In genomic region chr1:43564617-43565348, GRCh38 we compare ENCODE assay signal across 9 cellular contexts. TPM values are rescaled to one million over a fixed set of nuclear protein-coding genes. Genes with fewer than 3 reads are reported as not detected.
DNase-seq lines count a peak whose midpoint lies in the region; ATAC-seq and TF ChIP-seq lines count a peak whose summit lies in the region.
"Had no signal": no experiment of that assay in that cellular context is flagged by ENCODE, and none has a peak within 500 bp of the region (broad histone marks: within the 10 kb centered on the region; RNA-seq: fewer than 3 reads in every experiment).

No MANE protein-coding gene starts in this region.

- DNase-seq in NCI-H1694 treated with DMSO at 0.1 percent for 48 hours (lab: John Stamatoyannopoulos, UW): peak; percentile 22
- no peak for DNase-seq in NCI-H1694 (lab: John Stamatoyannopoulos, UW)
- peak; percentile 94 for DNase-seq in NCI-H510A treated with DMSO at 0.1 percent for 48 hours (lab: John Stamatoyannopoulos, UW)
- DNase-seq in dorsolateral prefrontal cortex: peak in 1 of 10 donors; percentile 32
- no peak for DNase-seq in neuronal stem cell (ENCODE audit: low spot score)
- no peak for DNase-seq in stimulated activated CD4-positive, alpha-beta T cell treated with anti-CD3 and anti-CD28 coated beads, Interleukin-12 subunit alpha, Interleukin-12 subunit beta, amount 100 ng/mL, for 4 hours
- DNase-seq: NCI-H1436 treated with DMSO at 0.1 percent for 48 hours had no signal

- no peak overlapping the region for H2BK15ac ChIP-seq in neuronal stem cell (ENCODE audit: low read length)

- peaks cover 17 to 26% of the 10 kb centered on the region in 2 donors for H3K36me3 ChIP-seq in neuronal stem cell (replicated peaks in 1 of 2; ENCODE audit: control insufficient read depth in 2 of 2, insufficient read depth in 2 of 2, low read length in 2 of 2)

- H3K27me3 ChIP-seq in dorsolateral prefrontal cortex: no peaks in the 10 kb centered on the region
- peaks cover 0 to 2% (median 0%) of the 10 kb centered on the region in 3 experiments for H3K27me3 ChIP-seq in neuronal stem cell (ENCODE audit: control insufficient read depth in 3 of 3, insufficient read depth in 3 of 3, low read depth in 1 of 3, low read length in 3 of 3)

- no peak for TF ChIP-seq CTCF in dorsolateral prefrontal cortex (IDR thresholded peaks at IDR 0.05 in 54 of 56, conservative IDR thresholded peaks at IDR 0.05 in 2 of 56; ENCODE audit: low read depth in 1 of 56, partially characterized antibody in 56 of 56)

- H3K79me1 ChIP-seq in neuronal stem cell (ENCODE audit: low read depth, low read length): peaks cover 4% of the 10 kb centered on the region

- no peak overlapping the region for H3K4ac ChIP-seq in neuronal stem cell (ENCODE audit: low read length)

- peak overlapping the region; percentile 58 for H3K23ac ChIP-seq in neuronal stem cell (ENCODE audit: low read depth, low read length, poor library complexity)

- H3K4me2 ChIP-seq in neuronal stem cell (ENCODE audit: insufficient read depth, low read length, poor library complexity, severe bottlenecking): peak overlapping the region; percentile 85

- no peak overlapping the region for H2BK120ac ChIP-seq in neuronal stem cell (ENCODE audit: low read depth, low read length)

- H4K8ac ChIP-seq in neuronal stem cell (ENCODE audit: low read depth, low read length): no peak overlapping the region

- peaks cover 8 to 32% of the 10 kb centered on the region in 2 donors for H3K4me1 ChIP-seq in neuronal stem cell (ENCODE audit: control insufficient read depth in 2 of 2, insufficient read depth in 1 of 2, low read depth in 1 of 2, low read length in 2 of 2)

- peaks cover 0 to 2% of the 10 kb centered on the region in 2 donors for H3K9me3 ChIP-seq in neuronal stem cell (replicated peaks in 1 of 2; ENCODE audit: control insufficient read depth in 2 of 2, insufficient read depth in 1 of 2, low read depth in 1 of 2, low read length in 2 of 2)

- H2AK5ac ChIP-seq in neuronal stem cell (ENCODE audit: low read depth, low read length): peak overlapping the region; percentile 63

- H3K4me3 ChIP-seq in dorsolateral prefrontal cortex (peak overlapping the region in 42 of 59 donors; percentile 43 to 77 (median 64)), neuronal stem cell (ENCODE audit: low read length in 2 of 2) (no peak overlapping the region)

- H3K14ac ChIP-seq in neuronal stem cell (ENCODE audit: low read length): no peak overlapping the region

- WGBS in neuronal stem cell (ENCODE audit: extremely low coverage in 2 of 2, insufficient read length in 2 of 2, insufficient replicate concordance in 1 of 2), 2 donors: no CpG with 5 or more reads among the region's 19 CpGs

- H2AFZ ChIP-seq in neuronal stem cell (ENCODE audit: low read length): no peak overlapping the region

- ATAC-seq in GM21423 (IDR thresholded peaks at IDR 0.05; ENCODE audit: unreplicated experiment) (no peak), GM19023 (IDR thresholded peaks at IDR 0.05; ENCODE audit: unreplicated experiment) (no peak)

- intact Hi-C loops in dorsolateral prefrontal cortex (cut with DNase I): loop anchor here (5.0 kb wide), 1 partner anchor 32 kb away; the partner anchor contains the start of gene PTPRF (in 2 of the 2)

- peak overlapping the region in 58 of 59 donors; percentile 40 to 90 (median 82) for H3K27ac ChIP-seq in dorsolateral prefrontal cortex
- H3K27ac ChIP-seq in neuronal stem cell (replicated peaks; ENCODE audit: low read length): no peak overlapping the region

- no peak overlapping the region for H2BK5ac ChIP-seq in neuronal stem cell (ENCODE audit: low read length)

- H4K91ac ChIP-seq in neuronal stem cell (ENCODE audit: low read depth, low read length, poor library complexity): no peak overlapping the region

- H3K9ac ChIP-seq in neuronal stem cell (ENCODE audit: low read depth, low read length, poor library complexity): peak overlapping the region; percentile 70

- H2BK12ac ChIP-seq in neuronal stem cell (ENCODE audit: low read length): no peak overlapping the region

- peak overlapping the region; percentile 3 for H3K18ac ChIP-seq in neuronal stem cell (ENCODE audit: low read length)

RNA-seq across cellular contexts. Expression of gene PTPRF, which starts 34.1 kb away (rescaled TPM):
- 100 to 1,000 TPM; 123 to 271 (median 184) TPM for total RNA-seq in dorsolateral prefrontal cortex
- 62.9 TPM for polyA plus RNA-seq in neuronal stem cell (2013, experiment 1 of 2)
- polyA plus RNA-seq in neuronal stem cell (2013, experiment 2 of 2): 64.0 TPM

Comparison
In these comparisons a context has a peak if more than half of its experiments do, and no peak if none do; other contexts are left out.
1. DNase-seq: peak in NCI-H1694 treated with DMSO at 0.1 percent for 48 hours (single experiment) and NCI-H510A treated with DMSO at 0.1 percent for 48 hours (single experiment); none in NCI-H1694 (single experiment), neuronal stem cell (single experiment) and stimulated activated CD4-positive, alpha-beta T cell treated with anti-CD3 and anti-CD28 coated beads, Interleukin-12 subunit alpha, Interleukin-12 subunit beta, amount 100 ng/mL, for 4 hours (single experiment).
2. H3K4me3 ChIP-seq: peak in dorsolateral prefrontal cortex (42 of 59); none in neuronal stem cell (0 of 2).